In genomic region chr7:29950480-29950879, GRCh38 we compare ENCODE assay signal across 34 cellular contexts.
"Had no signal": no experiment of that assay in that cellular context is flagged by ENCODE, and none has a peak within 500 bp of the region (broad histone marks: within the 10 kb centered on the region; RNA-seq: fewer than 3 reads in every experiment).

No MANE protein-coding gene starts in this region.

- FAIRE-seq: astrocyte, TTC549 had no signal

- DNase-seq: activated B cell treated with CpG ODN at 0.5 μM for 24 hours; activated CD4-positive, alpha-beta memory T cell treated with anti-CD3 and anti-CD28 coated beads for 36 hours; activated CD4-positive, alpha-beta T cell treated with anti-CD3 and anti-CD28 coated beads for 4 hours; activated CD4-positive, alpha-beta T cell treated with anti-CD3 and anti-CD28 coated beads, Interleukin-2, amount 10 ng/mL, durations not matched to agents 24 days and 14 days; activated CD4-positive, alpha-beta T cell treated with anti-CD3 and anti-CD28 coated beads, Interleukin-2, amount 50 U/mL, for 1 hour; activated CD4-positive, alpha-beta T cell treated with anti-CD3 and anti-CD28 coated beads, Interleukin-2, amount 50 U/mL, for 4 hours; activated CD4-positive, CD25-positive, alpha-beta regulatory T cell treated with anti-CD3 and anti-CD28 coated beads, Interleukin-2, amount 50 U/mL, for 72 hours; activated CD8-positive, alpha-beta memory T cell treated with anti-CD3 and anti-CD28 coated beads, Interleukin-2, amount 50 U/mL, for 4 hours; activated CD8-positive, alpha-beta T cell treated with anti-CD3 and anti-CD28 coated beads for 36 hours; activated effector memory CD4-positive, alpha-beta T cell treated with anti-CD3 and anti-CD28 coated beads, Interleukin-2, amount 50 U/mL, for 16 hours; activated gamma-delta T cell treated with Interleukin-2 at 50 U/mL for 16 hours; activated naive CD4-positive, alpha-beta T cell; activated naive CD4-positive, alpha-beta T cell treated with anti-CD3 and anti-CD28 coated beads for 36 hours; activated naive CD4-positive, alpha-beta T cell treated with anti-CD3 and anti-CD28 coated beads, Interleukin-2, amount 50 U/mL, for 16 hours; activated naive CD8-positive, alpha-beta T cell treated with anti-CD3 and anti-CD28 coated beads for 36 hours; activated T-cell treated with anti-CD3 and anti-CD28 coated beads for 4 hours; activated T-cell treated with anti-CD3 and anti-CD28 coated beads, Interleukin-2, amount 50 U/mL, for 1 hour; activated T-cell treated with anti-CD3 and anti-CD28 coated beads, Interleukin-2, amount 50 U/mL, for 4 hours; activated T-cell treated with anti-CD3 and anti-CD28 coated beads, Interleukin-2, amount 50 U/mL, for 72 hours; adrenal gland; amniotic stem cell; aorta; body of pancreas; brain microvascular endothelial cell; cerebellar nuclear complex; T-helper 1 cell; T-helper 2 cell; T-helper 9 cell had no signal

- H3K27me3 ChIP-seq: adrenal gland, body of pancreas, brain microvascular endothelial cell, breast epithelium, cardiac muscle cell had no signal

- H3K36me3 ChIP-seq: breast epithelium had no signal

- ATAC-seq: activated CD8-positive, alpha-beta T cell treated with anti-CD3 and anti-CD28 coated beads for 36 hours; activated naive CD4-positive, alpha-beta T cell treated with anti-CD3 and anti-CD28 coated beads, Interleukin-2, amount 50 U/mL, for 72 hours; activated T-cell treated with anti-CD3 and anti-CD28 coated beads, Interleukin-2, amount 50 U/mL, for 4 hours; activated T-cell treated with anti-CD3 and anti-CD28 coated beads, Interleukin-2, amount 50 U/mL, for 72 hours; activated T-helper 17 cell treated with anti-CD3 and anti-CD28 coated beads, Interleukin-2, amount 50 U/mL, for 72 hours; body of pancreas had no signal

- H3K4me3 ChIP-seq: adrenal gland, body of pancreas, breast epithelium, cardiac muscle cell had no signal
